In genomic region chr6:17413313-17413750, GRCh38 we compare ENCODE assay signal across 1 cellular context.
TF ChIP-seq lines count a peak whose summit lies in the region.

No MANE protein-coding gene starts in this region.

TF ChIP-seq in SK-N-SH, 30 proteins besides CTCF, POLR2A, EP300 and RAD21 (continued from another document):
- TF ChIP-seq, protein P1, sequence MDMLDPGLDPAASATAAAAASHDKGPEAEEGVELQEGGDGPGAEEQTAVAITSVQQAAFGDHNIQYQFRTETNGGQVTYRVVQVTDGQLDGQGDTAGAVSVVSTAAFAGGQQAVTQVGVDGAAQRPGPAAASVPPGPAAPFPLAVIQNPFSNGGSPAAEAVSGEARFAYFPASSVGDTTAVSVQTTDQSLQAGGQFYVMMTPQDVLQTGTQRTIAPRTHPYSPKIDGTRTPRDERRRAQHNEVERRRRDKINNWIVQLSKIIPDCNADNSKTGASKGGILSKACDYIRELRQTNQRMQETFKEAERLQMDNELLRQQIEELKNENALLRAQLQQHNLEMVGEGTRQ (IDR thresholded peaks at IDR 0.05; ENCODE audit: borderline replicate concordance, low read depth, low read length) = no peak
- TF ChIP-seq MEF2A (IDR thresholded peaks at IDR 0.05; ENCODE audit: borderline replicate concordance, low read depth) (no peak), SIN3A (IDR thresholded peaks at IDR 0.05; ENCODE audit: borderline replicate concordance, low read depth, low read length) (no peak)
